In genomic region chr9:88258587-88258986, GRCh38 we compare ENCODE assay signal across 12 cellular contexts.
DNase-seq lines count a peak whose midpoint lies in the region; TF ChIP-seq lines count a peak whose summit lies in the region.
"Had no signal": no experiment of that assay in that cellular context is flagged by ENCODE, and none has a peak within 500 bp of the region (broad histone marks: within the 10 kb centered on the region; RNA-seq: fewer than 3 reads in every experiment).

No MANE protein-coding gene starts in this region.

- peak overlapping the region; percentile 39 for H3K4me3 ChIP-seq in coronary artery
- H3K4me3 ChIP-seq in skeletal muscle satellite cell (ENCODE audit: low read length), result no peak overlapping the region
- H3K4me3 ChIP-seq: adrenal gland, right lobe of liver had no signal

- H3K27me3 ChIP-seq in skeletal muscle satellite cell (ENCODE audit: control insufficient read depth, insufficient read depth, low read length), result peaks cover 19% of the 10 kb centered on the region
- H3K27me3 ChIP-seq: adrenal gland, right lobe of liver had no signal

- peak; percentile 64 for DNase-seq in GM03348 (ENCODE audit: low spot score)
- no peak for DNase-seq in coronary artery (ENCODE audit: low spot score)
- DNase-seq in kidney tubule cell (ENCODE audit: low spot score), result peak; percentile 79
- no peak for DNase-seq in NCI-H2029 (lab: John Stamatoyannopoulos, UW)
- no peak for DNase-seq in UCSD-AML1 (lab: John Stamatoyannopoulos, UW; ENCODE audit: unreplicated experiment)
- no peak for DNase-seq in DMS79 treated with DMSO at 0.1 percent for 48 hours (lab: John Stamatoyannopoulos, UW)
- DNase-seq in GDM1 (lab: John Stamatoyannopoulos, UW), result no peak

- no peak for TF ChIP-seq CTCF in coronary artery (IDR thresholded peaks at IDR 0.05)

- no peak overlapping the region for H3K27ac ChIP-seq in coronary artery
- H3K27ac ChIP-seq: adrenal gland, C4-2B, epithelial cell of prostate, right lobe of liver had no signal

- H3K9ac ChIP-seq in skeletal muscle satellite cell (ENCODE audit: low read depth, low read length), result no peak overlapping the region

- no peaks in the 10 kb centered on the region for H3K36me3 ChIP-seq in skeletal muscle satellite cell (ENCODE audit: insufficient read depth, low read length)
- H3K36me3 ChIP-seq: adrenal gland, right lobe of liver had no signal

- peaks cover 12% of the 10 kb centered on the region for H3K4me1 ChIP-seq in skeletal muscle satellite cell (ENCODE audit: control insufficient read depth, insufficient read depth, low read length)
- H3K4me1 ChIP-seq: right lobe of liver had no signal

- H3K9me3 ChIP-seq in skeletal muscle satellite cell (replicated peaks; ENCODE audit: low read length), result no peaks in the 10 kb centered on the region
- H3K9me3 ChIP-seq: adrenal gland, right lobe of liver had no signal

- H3K4me2 ChIP-seq in skeletal muscle satellite cell (ENCODE audit: low read length), result peak overlapping the region; percentile 68

Comparison
In these comparisons a context has a peak if more than half of its experiments do, and no peak if none do; other contexts are left out.
1. DNase-seq: peak in GM03348 (single experiment) and kidney tubule cell (single experiment); none in coronary artery (single experiment), NCI-H2029 (single experiment), UCSD-AML1 (single experiment), DMS79 treated with DMSO at 0.1 percent for 48 hours (single experiment) and GDM1 (single experiment).